In the genomic region with DNA sequence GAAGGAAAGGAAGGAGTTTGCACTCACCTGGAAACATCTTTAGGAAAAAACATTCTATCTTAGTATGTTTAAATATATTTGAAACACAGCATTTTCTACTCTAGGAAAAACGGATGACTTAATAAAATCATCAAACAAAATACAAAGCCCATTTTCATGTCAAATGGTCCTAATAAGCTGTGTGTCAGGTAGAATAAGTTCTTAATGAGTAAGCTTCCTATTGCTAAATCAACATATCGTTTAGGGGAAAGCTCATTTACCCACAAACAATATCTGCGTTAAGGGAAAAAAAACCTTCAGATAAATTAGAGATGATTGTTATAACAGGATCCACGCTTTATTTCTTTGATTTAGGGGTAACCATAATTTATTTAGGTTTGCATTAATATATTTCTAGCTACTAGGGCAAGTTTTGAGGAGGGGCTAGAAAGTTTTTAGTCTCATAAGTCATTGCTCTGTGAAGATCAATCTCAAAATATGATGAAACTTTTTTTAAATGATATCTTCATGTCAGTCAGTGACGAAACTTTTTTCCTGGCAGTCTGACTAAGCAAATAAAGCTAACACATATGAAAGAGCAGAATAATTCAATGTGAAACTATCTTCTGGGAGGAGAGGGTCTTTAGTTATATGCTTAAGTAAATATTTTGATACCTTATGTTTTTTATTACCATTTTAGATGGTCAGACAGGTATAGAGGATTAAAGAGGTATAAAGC, we compare ENCODE assay signal across 1 cellular context.
TF ChIP-seq lines count a peak whose summit lies in the region.

No MANE protein-coding gene starts in this region.

TF ChIP-seq in GM23338, 12 proteins besides CTCF, POLR2A, EP300 and RAD21 (continued from another document):
- TF ChIP-seq ZNF462 (CRISPR knock-in tag; IDR thresholded peaks at IDR 0.05) (no peak), STAT1 (IDR thresholded peaks at IDR 0.05; ENCODE audit: unreplicated experiment) (no peak)
